13 cellular contexts compared by ENCODE assay signal in the genomic region with DNA sequence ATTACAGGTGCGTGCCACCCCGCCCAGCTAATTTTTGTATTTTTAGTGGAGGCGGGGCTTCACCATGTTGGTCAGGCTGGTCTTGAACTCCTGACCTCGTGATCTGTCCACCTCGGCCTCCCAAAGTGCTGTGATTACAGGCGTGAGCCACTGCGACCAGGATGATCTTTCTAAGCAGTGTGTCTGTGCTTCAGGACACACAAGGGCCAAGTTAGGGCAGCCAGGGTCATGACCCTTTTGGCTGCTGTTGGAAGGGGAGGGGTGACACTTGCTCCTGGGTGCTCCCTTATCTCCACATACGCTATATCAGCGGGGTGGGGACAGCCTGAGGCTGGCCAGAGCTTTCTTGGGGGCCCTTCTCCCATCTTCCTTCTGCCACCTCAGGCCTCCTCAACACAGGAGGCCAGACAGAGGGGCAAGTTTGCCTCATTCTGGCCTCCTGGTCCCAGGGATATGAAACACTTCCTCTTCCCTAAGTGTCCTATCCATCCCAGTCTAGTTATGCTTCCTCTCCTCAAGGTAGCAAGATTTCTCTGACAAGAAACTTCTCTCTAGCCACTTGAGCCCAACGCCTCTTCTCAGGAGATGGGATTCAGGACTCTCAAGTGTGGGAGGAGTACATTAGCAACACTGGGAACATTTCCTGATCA. TPM values are rescaled to one million over a fixed set of nuclear protein-coding genes. Genes with fewer than 3 reads are reported as not detected.
A peak's percentile ranks its signal among the peaks of the same experiment; 100 is the strongest.
DNase-seq lines count a peak whose midpoint lies in the region; ATAC-seq and TF ChIP-seq lines count a peak whose summit lies in the region.
"Had no signal": no experiment of that assay in that cellular context is flagged by ENCODE, and none has a peak within 500 bp of the region (broad histone marks: within the 10 kb centered on the region; RNA-seq: fewer than 3 reads in every experiment).

No MANE protein-coding gene starts in this region.

- no peak overlapping the region for H3K27ac Mint-ChIP-seq in activated CD8-positive, alpha-beta memory T cell treated with anti-CD3 and anti-CD28 coated beads, Interleukin-2, amount 10 ng/mL, durations not matched to agents 7 days and 5 days
- no peak overlapping the region for H3K27ac Mint-ChIP-seq in WTC11

- ATAC-seq in activated CD8-positive, alpha-beta memory T cell treated with anti-CD3 and anti-CD28 coated beads, Interleukin-2, amount 10 ng/mL, durations not matched to agents 7 days and 5 days: no peak
- ATAC-seq in WTC11 (no peak), lower lobe of right lung (no peak), GM18505 (IDR thresholded peaks at IDR 0.05; ENCODE audit: unreplicated experiment) (no peak), GM18498 (IDR thresholded peaks at IDR 0.05; ENCODE audit: unreplicated experiment) (no peak)

- peak overlapping the region in 3 of 5 donors; percentile 23 to 97 (median 90) for H3K9ac ChIP-seq in subcutaneous abdominal adipose tissue (ENCODE audit: low read length in 5 of 5)

- no peaks in the 10 kb centered on the region for H3K27me3 ChIP-seq in lower lobe of right lung (ENCODE audit: low read depth)
- H3K27me3 ChIP-seq in subcutaneous abdominal adipose tissue (ENCODE audit: control insufficient read depth in 5 of 5, insufficient read depth in 4 of 5, low read length in 5 of 5): no peaks in the 10 kb centered on the region

- DNase-seq in activated CD8-positive, alpha-beta memory T cell treated with anti-CD3 and anti-CD28 coated beads, Interleukin-2, amount 10 ng/mL, durations not matched to agents 7 days and 5 days: no peak
- DNase-seq in activated CD8-positive, alpha-beta memory T cell treated with anti-CD3 and anti-CD28 coated beads, Interleukin-2, amount 50 U/mL, for 48 hours: no peak
- DNase-seq in WTC11 (ENCODE audit: low spot score) (no peak), lower lobe of right lung (no peak), activated gamma-delta T cell treated with Interleukin-2 at 50 U/mL for 16 hours (no peak)
- DNase-seq: hippocampal formation, NCI-H1105 treated with DMSO at 0.1 percent for 48 hours, substantia nigra had no signal

- H3K4me1 ChIP-seq in lower lobe of right lung (peaks cover 40% of the 10 kb centered on the region), subcutaneous abdominal adipose tissue (ENCODE audit: control insufficient read depth in 5 of 5, insufficient read depth in 5 of 5, low read length in 5 of 5) (peaks cover 8 to 39% (median 31%) of the 10 kb centered on the region in 5 donors)

- no peaks in the 10 kb centered on the region for H3K9me3 ChIP-seq in lower lobe of right lung
- no peaks in the 10 kb centered on the region for H3K9me3 ChIP-seq in subcutaneous abdominal adipose tissue (ENCODE audit: control insufficient read depth in 5 of 5, low read length in 5 of 5)

- peak overlapping the region; percentile 97 for H3K4me3 Mint-ChIP-seq in activated CD8-positive, alpha-beta memory T cell treated with anti-CD3 and anti-CD28 coated beads, Interleukin-2, amount 10 ng/mL, durations not matched to agents 7 days and 5 days
- H3K4me3 Mint-ChIP-seq in WTC11: peak overlapping the region; percentile 98; the same call in 1 of the 2 replicates

- no peaks in the 10 kb centered on the region for H3K9me3 Mint-ChIP-seq in activated CD8-positive, alpha-beta memory T cell treated with anti-CD3 and anti-CD28 coated beads, Interleukin-2, amount 10 ng/mL, durations not matched to agents 7 days and 5 days (ENCODE audit: low read depth)
- H3K9me3 Mint-ChIP-seq in WTC11: no peaks in the 10 kb centered on the region
- H3K9me3 Mint-ChIP-seq: T-helper 2 cell treated with Interferon-gamma antibody and Interleukin-4, amounts not matched to agents 5 μg/mL and 100 μg/mL, for 36 hours had no signal

- peaks cover 33% of the 10 kb centered on the region for H3K4me1 Mint-ChIP-seq in activated CD8-positive, alpha-beta memory T cell treated with anti-CD3 and anti-CD28 coated beads, Interleukin-2, amount 10 ng/mL, durations not matched to agents 7 days and 5 days
- peaks cover 41% of the 10 kb centered on the region for H3K4me1 Mint-ChIP-seq in WTC11

- no peaks in the 10 kb centered on the region for H3K27me3 Mint-ChIP-seq in activated CD8-positive, alpha-beta memory T cell treated with anti-CD3 and anti-CD28 coated beads, Interleukin-2, amount 10 ng/mL, durations not matched to agents 7 days and 5 days
- H3K27me3 Mint-ChIP-seq in WTC11 (ENCODE audit: low read depth): no peaks in the 10 kb centered on the region

- no peak for TF ChIP-seq CTCF in WTC11 (IDR thresholded peaks at IDR 0.05)
- no peak for TF ChIP-seq CTCF in lower lobe of right lung (IDR thresholded peaks at IDR 0.05)

- H3K4me3 ChIP-seq in lower lobe of right lung: peak overlapping the region; percentile 98
- H3K4me3 ChIP-seq in subcutaneous abdominal adipose tissue (ENCODE audit: low read depth in 1 of 5, low read length in 5 of 5): peak overlapping the region in 3 of 5 donors; percentile 85 to 95 (median 88)

- CTCF ChIA-PET in activated CD8-positive, alpha-beta memory T cell treated with anti-CD3 and anti-CD28 coated beads, Interleukin-2, amount 10 ng/mL, durations not matched to agents 7 days and 5 days (lab: Charles Lee): interaction anchor here (1.5 to 2.2 kb wide), 2 partner anchors 25 to 30 kb away, joined by 4 to 13 read pairs; a partner anchor contains a TSS
- CTCF ChIA-PET in WTC11 (lab: Charles Lee): no interaction called here

- H3K36me3 ChIP-seq in lower lobe of right lung (no peaks in the 10 kb centered on the region), subcutaneous abdominal adipose tissue (ENCODE audit: control insufficient read depth in 5 of 5, insufficient read depth in 5 of 5, low read length in 5 of 5) (peaks cover 0 to 5% (median 3%) of the 10 kb centered on the region in 5 donors)

- H3K27ac ChIP-seq in lower lobe of right lung (no peak overlapping the region), subcutaneous abdominal adipose tissue (ENCODE audit: low read depth, low read length) (no peak overlapping the region)
- H3K27ac ChIP-seq: HL-60 had no signal

- no peak for TF ChIP-seq POLR2A in GM18505 (IDR thresholded peaks at IDR 0.05; ENCODE audit: borderline replicate concordance, extremely low read depth, insufficient read depth, insufficient read length)

- intact Hi-C loops in lower lobe of right lung (cut with DNase I): no loop called here

- POLR2A ChIA-PET in WTC11 (lab: Charles Lee): no interaction called here

- H3K36me3 Mint-ChIP-seq in activated CD8-positive, alpha-beta memory T cell treated with anti-CD3 and anti-CD28 coated beads, Interleukin-2, amount 10 ng/mL, durations not matched to agents 7 days and 5 days: peaks cover 6% of the 10 kb centered on the region
- H3K36me3 Mint-ChIP-seq in WTC11: peaks cover 9% of the 10 kb centered on the region

TF ChIP-seq in WTC11, 78 proteins besides CTCF, POLR2A, EP300 and RAD21 (continues in another document):
- TF ChIP-seq CREM (CRISPR knock-in tag; IDR thresholded peaks at IDR 0.05): no peak
- TF ChIP-seq, protein P1, sequence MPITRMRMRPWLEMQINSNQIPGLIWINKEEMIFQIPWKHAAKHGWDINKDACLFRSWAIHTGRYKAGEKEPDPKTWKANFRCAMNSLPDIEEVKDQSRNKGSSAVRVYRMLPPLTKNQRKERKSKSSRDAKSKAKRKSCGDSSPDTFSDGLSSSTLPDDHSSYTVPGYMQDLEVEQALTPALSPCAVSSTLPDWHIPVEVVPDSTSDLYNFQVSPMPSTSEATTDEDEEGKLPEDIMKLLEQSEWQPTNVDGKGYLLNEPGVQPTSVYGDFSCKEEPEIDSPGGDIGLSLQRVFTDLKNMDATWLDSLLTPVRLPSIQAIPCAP (CRISPR knock-in tag; IDR thresholded peaks at IDR 0.05): no peak
- TF ChIP-seq, protein P2, sequence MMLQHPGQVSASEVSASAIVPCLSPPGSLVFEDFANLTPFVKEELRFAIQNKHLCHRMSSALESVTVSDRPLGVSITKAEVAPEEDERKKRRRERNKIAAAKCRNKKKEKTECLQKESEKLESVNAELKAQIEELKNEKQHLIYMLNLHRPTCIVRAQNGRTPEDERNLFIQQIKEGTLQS (CRISPR knock-in tag; conservative IDR thresholded peaks at IDR 0.05): no peak
- no peak for TF ChIP-seq JAZF1 (CRISPR knock-in tag; IDR thresholded peaks at IDR 0.05)
- no peak for TF ChIP-seq TEAD4 (CRISPR knock-in tag; IDR thresholded peaks at IDR 0.05)
- TF ChIP-seq ZNF317 (CRISPR knock-in tag; IDR thresholded peaks at IDR 0.05; ENCODE audit: borderline replicate concordance, low read depth): no peak
- no peak for TF ChIP-seq RORB (CRISPR knock-in tag; IDR thresholded peaks at IDR 0.05)
- no peak for TF ChIP-seq SMAD3 (CRISPR knock-in tag; IDR thresholded peaks at IDR 0.05; ENCODE audit: borderline replicate concordance)

RNA-seq across cellular contexts. Expression of a gene that starts 1.9 kb away (rescaled TPM):
- 10 to 100 TPM; 14.2 to 18.9 TPM for total RNA-seq in activated CD8-positive, alpha-beta memory T cell treated with anti-CD3 and anti-CD28 coated beads, Interleukin-2, amount 10 ng/mL, durations not matched to agents 7 days and 5 days
- 7.6 to 9.0 TPM (median 7.7 TPM) in 3 replicates for total RNA-seq in WTC11 (2021)
- total RNA-seq in lower lobe of right lung: 9.5 TPM

RNA-seq across cellular contexts. Expression of a gene that starts 25.3 kb away (rescaled TPM):
- 10 to 100 TPM; 12.1 to 26.0 TPM for total RNA-seq in activated CD8-positive, alpha-beta memory T cell treated with anti-CD3 and anti-CD28 coated beads, Interleukin-2, amount 10 ng/mL, durations not matched to agents 7 days and 5 days
- total RNA-seq in WTC11 (2021) (30.2 to 37.4 TPM (median 33.9 TPM) in 3 replicates), lower lobe of right lung (18.5 TPM)

RNA-seq across cellular contexts. Expression of a gene that starts 28.9 kb away (rescaled TPM):
- 1,000 to 10,000 TPM; 1,251 to 1,331 TPM for total RNA-seq in activated CD8-positive, alpha-beta memory T cell treated with anti-CD3 and anti-CD28 coated beads, Interleukin-2, amount 10 ng/mL, durations not matched to agents 7 days and 5 days
- total RNA-seq in WTC11 (2021) (1,902 to 2,162 TPM (median 2,101 TPM) in 3 replicates), lower lobe of right lung (1,018 TPM)

RNA-seq across cellular contexts. Expression of a gene that starts 29.1 kb away (rescaled TPM):
- 10 to 100 TPM; 25.5 to 27.7 TPM for total RNA-seq in activated CD8-positive, alpha-beta memory T cell treated with anti-CD3 and anti-CD28 coated beads, Interleukin-2, amount 10 ng/mL, durations not matched to agents 7 days and 5 days
- total RNA-seq in WTC11 (2021) (24.6 to 32.4 TPM (median 28.8 TPM) in 3 replicates), lower lobe of right lung (25.9 TPM)
